Comparison of ENCODE assay signal across 32 cellular contexts in genomic region chr4:128488055-128488705, GRCh38.
"Had no signal": no experiment of that assay in that cellular context is flagged by ENCODE, and none has a peak within 500 bp of the region (broad histone marks: within the 10 kb centered on the region; RNA-seq: fewer than 3 reads in every experiment).

No MANE protein-coding gene starts in this region.

- DNase-seq: activated B cell treated with CpG ODN at 0.5 μM for 24 hours; activated CD4-positive, alpha-beta memory T cell treated with anti-CD3 and anti-CD28 coated beads for 36 hours; activated CD4-positive, alpha-beta T cell treated with anti-CD3 and anti-CD28 coated beads for 36 hours; activated CD4-positive, alpha-beta T cell treated with anti-CD3 and anti-CD28 coated beads, Interleukin-2, amount 10 ng/mL, durations not matched to agents 24 days and 14 days; activated CD8-positive, alpha-beta memory T cell treated with anti-CD3 and anti-CD28 coated beads, Interleukin-2, amount 10 ng/mL, durations not matched to agents 7 days and 5 days; activated CD8-positive, alpha-beta memory T cell treated with anti-CD3 and anti-CD28 coated beads, Interleukin-2, amount 50 U/mL, for 4 hours; activated CD8-positive, alpha-beta T cell treated with anti-CD3 and anti-CD28 coated beads, Interleukin-2, amount 10 ng/mL, durations not matched to agents 7 days and 5 days; activated effector memory CD4-positive, alpha-beta T cell treated with anti-CD3 and anti-CD28 coated beads, Interleukin-2, amount 50 U/mL, for 16 hours; activated naive CD4-positive, alpha-beta T cell treated with anti-CD3 and anti-CD28 coated beads for 36 hours; activated naive CD8-positive, alpha-beta T cell treated with anti-CD3 and anti-CD28 coated beads for 36 hours; activated naive CD8-positive, alpha-beta T cell treated with anti-CD3 and anti-CD28 coated beads, Interleukin-2, amount 50 U/mL, for 24 hours; activated T-cell treated with anti-CD3 and anti-CD28 coated beads, Interleukin-2, amount 50 U/mL, for 1 hour; activated T-cell treated with anti-CD3 and anti-CD28 coated beads, Interleukin-2, amount 50 U/mL, for 48 hours; adrenal gland; amygdala; aorta; body of pancreas; caudate nucleus; cortex of kidney; dermis blood vessel endothelial cell; effector CD4-positive, alpha-beta T cell; effector memory CD8-positive, alpha-beta T cell; erythroblast; foreskin keratinocyte; gastrocnemius medialis; T-helper 1 cell; T-helper 17 cell; T1000; WERI-Rb-1 had no signal

- FAIRE-seq: colon had no signal

- H3K9me3 ChIP-seq: adrenal gland, body of pancreas, esophagus muscularis mucosa, gastrocnemius medialis had no signal

- ATAC-seq: activated CD4-positive, alpha-beta T cell treated with anti-CD3 and anti-CD28 coated beads for 36 hours; activated CD4-positive, CD25-positive, alpha-beta regulatory T cell treated with anti-CD3 and anti-CD28 coated beads, Interleukin-2, amount 50 U/mL, for 24 hours; activated CD8-positive, alpha-beta memory T cell treated with anti-CD3 and anti-CD28 coated beads, Interleukin-2, amount 10 ng/mL, durations not matched to agents 7 days and 5 days; activated CD8-positive, alpha-beta T cell treated with anti-CD3 and anti-CD28 coated beads, Interleukin-2, amount 10 ng/mL, durations not matched to agents 7 days and 5 days; activated naive CD8-positive, alpha-beta T cell treated with anti-CD3 and anti-CD28 coated beads, Interleukin-2, amount 50 U/mL, for 24 hours; body of pancreas; effector memory CD8-positive, alpha-beta T cell; foreskin keratinocyte; gastrocnemius medialis; T-helper 17 cell had no signal

- H3K36me3 ChIP-seq: adrenal gland, esophagus muscularis mucosa, gastrocnemius medialis, WERI-Rb-1 had no signal

- H3K4me1 ChIP-seq: body of pancreas, esophagus muscularis mucosa, foreskin keratinocyte, gastrocnemius medialis had no signal

- H3K27me3 ChIP-seq: adrenal gland, body of pancreas, esophagus muscularis mucosa, foreskin keratinocyte, gastrocnemius medialis had no signal

- H3K4me3 ChIP-seq: adrenal gland, body of pancreas, esophagus muscularis mucosa, gastrocnemius medialis had no signal

- H3K27ac ChIP-seq: adrenal gland, body of pancreas, esophagus muscularis mucosa, foreskin keratinocyte, gastrocnemius medialis, WERI-Rb-1 had no signal
